8 cellular contexts compared by ENCODE assay signal in the genomic region with DNA sequence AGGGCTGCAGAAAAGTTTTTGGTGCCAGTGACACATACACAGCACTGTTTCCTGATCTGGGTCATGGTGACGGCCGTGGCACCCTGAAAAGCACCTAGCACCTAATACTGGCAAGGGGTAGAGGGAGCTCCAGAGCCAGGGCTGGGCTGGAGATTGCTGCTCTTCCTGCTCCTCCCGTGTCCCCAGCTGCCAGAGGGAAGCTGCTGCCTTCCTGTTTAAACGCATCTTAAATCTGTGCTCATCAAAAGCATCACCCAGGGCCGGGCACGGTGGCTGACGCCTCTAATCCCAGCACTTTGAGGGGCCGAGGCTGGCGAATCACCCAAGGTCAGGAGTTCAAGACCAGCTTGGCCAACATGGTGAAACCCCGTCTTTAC.
DNase-seq lines count a peak whose midpoint lies in the region; ATAC-seq and TF ChIP-seq lines count a peak whose summit lies in the region.

No MANE protein-coding gene starts in this region.

- no peaks in the 10 kb centered on the region for H3K36me3 Mint-ChIP-seq in natural killer cell treated with Interleukin-12 subunit alpha and Interleukin-12 subunit beta and Interleukin-15 and Interleukin-18, amount 100 ng/mL, for 72 hours

- H3K9ac ChIP-seq in DND-41 (ENCODE audit: low read depth, low read length): no peak overlapping the region
- no peak overlapping the region for H3K9ac ChIP-seq in SK-N-SH

- POLR2A ChIA-PET in SK-N-SH (lab: Yijun Ruan, JAX): no interaction called here

- TF ChIP-seq EP300 in SK-N-SH (IDR thresholded peaks at IDR 0.05; ENCODE audit: borderline replicate concordance in 1 of 2, low read depth in 1 of 2, low read length in 1 of 2): no peak

- DNase-seq in DND-41 (no peak), SK-N-SH (peak; percentile 70), fibroblast of peridontal ligament (ENCODE audit: extremely low read depth) (peak; percentile 57), occipital lobe (lab: John Stamatoyannopoulos, UW) (peak; percentile 24)
- DNase-seq in natural killer cell treated with Interleukin-12 subunit alpha and Interleukin-12 subunit beta and Interleukin-15 and Interleukin-18, amount 100 ng/mL, for 72 hours (ENCODE audit: low spot score): no peak

- TF ChIP-seq RAD21 in SK-N-SH (IDR thresholded peaks at IDR 0.05; ENCODE audit: low read length): peak; percentile 60

- H3K4me1 ChIP-seq in DND-41 (ENCODE audit: insufficient read depth, low read length): peaks cover 20% of the 10 kb centered on the region
- peaks cover 5 to 18% of the 10 kb centered on the region in 2 experiments for H3K4me1 ChIP-seq in SK-N-SH (ENCODE audit: control insufficient read depth in 1 of 2, insufficient read depth in 2 of 2, low read depth in 1 of 2, low read length in 1 of 2)

- ATAC-seq in DND-41 (ENCODE audit: insufficient read depth, low read depth) (peak; percentile 51; the same call in 1 of the 3 replicates), HG02798 (IDR thresholded peaks at IDR 0.05; ENCODE audit: poor library complexity, unreplicated experiment) (peak; percentile 50), HG03097 (IDR thresholded peaks at IDR 0.05; ENCODE audit: low FRiP score, unreplicated experiment) (no peak), GM18505 (IDR thresholded peaks at IDR 0.05; ENCODE audit: unreplicated experiment) (no peak)
- ATAC-seq in natural killer cell treated with Interleukin-12 subunit alpha and Interleukin-12 subunit beta and Interleukin-15 and Interleukin-18, amount 100 ng/mL, for 72 hours: no peak

- H3K9me3 Mint-ChIP-seq in natural killer cell treated with Interleukin-12 subunit alpha and Interleukin-12 subunit beta and Interleukin-15 and Interleukin-18, amount 100 ng/mL, for 72 hours: no peaks in the 10 kb centered on the region

- CTCF ChIA-PET in SK-N-SH (lab: Yijun Ruan, JAX): interaction anchor here (3.0 kb wide), 1 partner anchor 295 kb away, joined by 37 read pairs; no protein-coding TSS in a partner anchor

- peak; percentile 54 for TF ChIP-seq CTCF in DND-41 (IDR thresholded peaks at IDR 0.05; ENCODE audit: borderline replicate concordance, extremely low read depth, low read length, poor library complexity, severe bottlenecking)
- peak; percentile 51 for TF ChIP-seq CTCF in SK-N-SH (IDR thresholded peaks at IDR 0.05)

- H3K27me3 ChIP-seq in DND-41 (ENCODE audit: insufficient read depth, low read length, poor library complexity) (no peaks in the 10 kb centered on the region), SK-N-SH (ENCODE audit: insufficient read depth) (no peaks in the 10 kb centered on the region)

- H3K9me2 ChIP-seq in SK-N-SH: no peaks in the 10 kb centered on the region

- H4K20me1 ChIP-seq in DND-41 (ENCODE audit: insufficient read depth, low read length) (no peaks in the 10 kb centered on the region), SK-N-SH (ENCODE audit: insufficient read depth) (no peaks in the 10 kb centered on the region)

- no peak overlapping the region for H3K4me3 Mint-ChIP-seq in natural killer cell treated with Interleukin-12 subunit alpha and Interleukin-12 subunit beta and Interleukin-15 and Interleukin-18, amount 100 ng/mL, for 72 hours

- H2AFZ ChIP-seq in DND-41 (ENCODE audit: low read depth, low read length) (no peak overlapping the region), SK-N-SH (ENCODE audit: low read depth) (no peak overlapping the region)

- H3K79me2 ChIP-seq in DND-41 (ENCODE audit: insufficient read depth, low read length) (no peaks in the 10 kb centered on the region), SK-N-SH (ENCODE audit: insufficient read depth) (no peaks in the 10 kb centered on the region)

- H3K36me3 ChIP-seq in DND-41 (ENCODE audit: insufficient read depth, low read length) (no peaks in the 10 kb centered on the region), SK-N-SH (replicated peaks in 1 of 2; ENCODE audit: control insufficient read depth in 1 of 2, insufficient read depth in 2 of 2, low read length in 1 of 2) (no peaks in the 10 kb centered on the region)

- peaks cover 7% of the 10 kb centered on the region for H3F3A ChIP-seq in SK-N-SH (replicated peaks; ENCODE audit: insufficient read depth)

- H3K4me1 Mint-ChIP-seq in natural killer cell treated with Interleukin-12 subunit alpha and Interleukin-12 subunit beta and Interleukin-15 and Interleukin-18, amount 100 ng/mL, for 72 hours (ENCODE audit: low read depth in 2 of 2): no peaks in the 10 kb centered on the region

- H3K4me3 ChIP-seq in DND-41 (ENCODE audit: low read depth in 1 of 2, low read length in 2 of 2): no peak overlapping the region
- no peak overlapping the region; a peak in 1 of 4 replicates for H3K4me3 ChIP-seq in SK-N-SH (ENCODE audit: low read depth in 2 of 2, low read length in 1 of 2)

- H3K4me2 ChIP-seq in DND-41 (ENCODE audit: insufficient read depth, low read length): no peak overlapping the region
- H3K4me2 ChIP-seq in SK-N-SH: peak overlapping the region; percentile 46; the same call in 1 of the 2 replicates

- no peak overlapping the region for H3K27ac ChIP-seq in DND-41 (ENCODE audit: low read length)
- peak overlapping the region; percentile 8 to 32; a peak in 1 of 4 replicates for H3K27ac ChIP-seq in SK-N-SH (ENCODE audit: low read depth in 2 of 2, low read length in 1 of 2)

- TF ChIP-seq POLR2A in GM18505 (IDR thresholded peaks at IDR 0.05; ENCODE audit: borderline replicate concordance, extremely low read depth, insufficient read depth, insufficient read length): no peak

- WGBS in SK-N-SH (ENCODE audit: low lambda C conversion rate): 79% methylated on average over 9 of the region's 10 CpGs

- H3K27ac Mint-ChIP-seq in natural killer cell treated with Interleukin-12 subunit alpha and Interleukin-12 subunit beta and Interleukin-15 and Interleukin-18, amount 100 ng/mL, for 72 hours: no peak overlapping the region

- no peaks in the 10 kb centered on the region for H3K27me3 Mint-ChIP-seq in natural killer cell treated with Interleukin-12 subunit alpha and Interleukin-12 subunit beta and Interleukin-15 and Interleukin-18, amount 100 ng/mL, for 72 hours

- H3K9me3 ChIP-seq in DND-41 (ENCODE audit: insufficient read depth, low read length, severe bottlenecking): no peaks in the 10 kb centered on the region
- H3K9me3 ChIP-seq in SK-N-SH: no peaks in the 10 kb centered on the region

TF ChIP-seq in SK-N-SH, 30 proteins besides CTCF, POLR2A, EP300 and RAD21:
- TF ChIP-seq SMC3 (IDR thresholded peaks at IDR 0.05; ENCODE audit: low read depth, low read length) (peak; percentile 47), FOSL2 (IDR thresholded peaks at IDR 0.05; ENCODE audit: borderline replicate concordance, low read depth) (no peak)

Comparison
In these comparisons a context has a peak if more than half of its experiments do, and no peak if none do; other contexts are left out.
1. ATAC-seq: peak in DND-41 (single experiment) and HG02798 (single experiment); none in HG03097 (single experiment), GM18505 (single experiment) and natural killer cell treated with Interleukin-12 subunit alpha and Interleukin-12 subunit beta and Interleukin-15 and Interleukin-18, amount 100 ng/mL, for 72 hours (0 of 2).
2. DNase-seq: peak in SK-N-SH (single experiment), fibroblast of peridontal ligament (single experiment) and occipital lobe (single experiment); none in DND-41 (single experiment) and natural killer cell treated with Interleukin-12 subunit alpha and Interleukin-12 subunit beta and Interleukin-15 and Interleukin-18, amount 100 ng/mL, for 72 hours (single experiment).